ENCODE assay signal across 23 cellular contexts in the genomic region with DNA sequence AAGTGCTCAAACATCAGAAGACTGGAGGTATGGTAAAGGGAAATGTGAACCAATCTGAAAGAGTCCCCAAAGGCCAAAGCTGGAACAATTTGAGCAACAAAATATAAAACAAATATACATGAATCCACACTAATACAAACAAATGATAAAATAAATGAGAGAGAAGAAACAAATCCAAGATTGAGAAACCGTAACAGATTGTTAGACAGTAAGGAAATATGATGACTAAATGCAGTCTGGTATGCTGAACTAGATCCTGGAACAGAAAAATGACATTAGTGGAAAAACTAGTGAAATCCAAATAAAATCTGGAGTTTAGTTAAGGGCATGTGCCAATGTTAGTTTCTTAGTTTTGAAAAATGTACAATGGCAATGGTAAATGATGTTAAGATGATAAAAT. TPM values are rescaled to one million over a fixed set of nuclear protein-coding genes. Genes with fewer than 3 reads are reported as not detected.
DNase-seq lines count a peak whose midpoint lies in the region; ATAC-seq and TF ChIP-seq lines count a peak whose summit lies in the region.
"Had no signal": no experiment of that assay in that cellular context is flagged by ENCODE, and none has a peak within 500 bp of the region (broad histone marks: within the 10 kb centered on the region; RNA-seq: fewer than 3 reads in every experiment).

No MANE protein-coding gene starts in this region.

- H3K4me3 Mint-ChIP-seq in activated naive CD4-positive, alpha-beta T cell treated with anti-CD3 and anti-CD28 coated beads, Interleukin-2, amount 50 U/mL, for 24 hours = no peak overlapping the region
- no peak overlapping the region for H3K4me3 Mint-ChIP-seq in chondrocyte (ENCODE audit: unreplicated experiment)
- H3K4me3 Mint-ChIP-seq: CD8-positive, alpha-beta memory T cell had no signal

- H3K4me1 Mint-ChIP-seq in activated naive CD4-positive, alpha-beta T cell treated with anti-CD3 and anti-CD28 coated beads, Interleukin-2, amount 50 U/mL, for 24 hours = peaks cover 58% of the 10 kb centered on the region
- H3K4me1 Mint-ChIP-seq in chondrocyte (ENCODE audit: low read depth) = peaks cover 12% of the 10 kb centered on the region

- H3K27ac Mint-ChIP-seq in activated naive CD4-positive, alpha-beta T cell treated with anti-CD3 and anti-CD28 coated beads, Interleukin-2, amount 50 U/mL, for 24 hours = peak overlapping the region; percentile 8
- H3K27ac Mint-ChIP-seq in chondrocyte (ENCODE audit: unreplicated experiment) = peak overlapping the region; percentile 85

- no peaks in the 10 kb centered on the region for H3K36me3 ChIP-seq in thoracic aorta

- H3K36me3 Mint-ChIP-seq in activated naive CD4-positive, alpha-beta T cell treated with anti-CD3 and anti-CD28 coated beads, Interleukin-2, amount 50 U/mL, for 24 hours = peaks cover 31% of the 10 kb centered on the region
- peaks cover 9% of the 10 kb centered on the region for H3K36me3 Mint-ChIP-seq in chondrocyte (ENCODE audit: low read depth)

- H3K27me3 ChIP-seq in thoracic aorta (replicated peaks; ENCODE audit: insufficient read depth) = no peaks in the 10 kb centered on the region
- H3K27me3 ChIP-seq: SJSA1 had no signal

- TF ChIP-seq CTCF in chondrocyte (IDR thresholded peaks at IDR 0.05) (no peak), thoracic aorta (IDR thresholded peaks at IDR 0.05) (no peak)

- H3K27ac ChIP-seq in thoracic aorta = peak overlapping the region; percentile 33 to 62
- H3K27ac ChIP-seq: 22Rv1, C4-2B, SJSA1 had no signal

- H3K4me3 ChIP-seq in thoracic aorta = no peak overlapping the region
- H3K4me3 ChIP-seq: SJSA1 had no signal

- no peaks in the 10 kb centered on the region for H3K9me3 ChIP-seq in thoracic aorta
- H3K9me3 ChIP-seq: SJSA1 had no signal

- H3K9me3 Mint-ChIP-seq in activated naive CD4-positive, alpha-beta T cell treated with anti-CD3 and anti-CD28 coated beads, Interleukin-2, amount 50 U/mL, for 24 hours = no peaks in the 10 kb centered on the region
- H3K9me3 Mint-ChIP-seq in chondrocyte (ENCODE audit: low read depth) = peaks cover 2% of the 10 kb centered on the region
- H3K9me3 Mint-ChIP-seq: CD8-positive, alpha-beta memory T cell had no signal

- DNase-seq in activated naive CD4-positive, alpha-beta T cell (lab: John Stamatoyannopoulos, UW) = no peak
- DNase-seq in chondrocyte (ENCODE audit: low spot score) (no peak), fibroblast of peridontal ligament (ENCODE audit: extremely low read depth) (peak; percentile 30), thoracic aorta (ENCODE audit: low spot score) (no peak), NCI-H345 (lab: John Stamatoyannopoulos, UW) (no peak), NCI-H82 (lab: John Stamatoyannopoulos, UW) (no peak)
- DNase-seq: CD8-positive, alpha-beta memory T cell; DMS53; EL; GF-D8; H7; KBM-7; NCI-H1092; NCI-H1436; NCI-H1930; NCI-H2227 treated with DMSO at 0.1 percent for 48 hours; NCI-H510A treated with DMSO at 0.1 percent for 48 hours had no signal

- ATAC-seq in thoracic aorta (ENCODE audit: insufficient number of reproducible peaks, low FRiP score, low read depth) = peak; percentile 58
- ATAC-seq in HG03521 (IDR thresholded peaks at IDR 0.05; ENCODE audit: unreplicated experiment) = no peak
- ATAC-seq: Right ventricle myocardium inferior had no signal

- peaks cover 8 to 24% of the 10 kb centered on the region in 2 donors for H3K4me1 ChIP-seq in thoracic aorta (ENCODE audit: control insufficient read depth in 1 of 2, low read depth in 2 of 2)
- H3K4me1 ChIP-seq: SJSA1 had no signal

- H3K27me3 Mint-ChIP-seq in activated naive CD4-positive, alpha-beta T cell treated with anti-CD3 and anti-CD28 coated beads, Interleukin-2, amount 50 U/mL, for 24 hours = no peaks in the 10 kb centered on the region
- H3K27me3 Mint-ChIP-seq in chondrocyte (ENCODE audit: low read depth) = no peaks in the 10 kb centered on the region
- H3K27me3 Mint-ChIP-seq: CD8-positive, alpha-beta memory T cell had no signal

RNA-seq across cellular contexts. Expression of a gene that starts 15.9 kb away (rescaled TPM):
- total RNA-seq in chondrocyte = 58.6 to 67.9 TPM (median 61.9 TPM) in 3 replicates
- total RNA-seq in thoracic aorta = 10 to 100 TPM; 76.8 to 78.4 TPM
